Comparison of ENCODE assay signal across 1 cellular context in the genomic region with DNA sequence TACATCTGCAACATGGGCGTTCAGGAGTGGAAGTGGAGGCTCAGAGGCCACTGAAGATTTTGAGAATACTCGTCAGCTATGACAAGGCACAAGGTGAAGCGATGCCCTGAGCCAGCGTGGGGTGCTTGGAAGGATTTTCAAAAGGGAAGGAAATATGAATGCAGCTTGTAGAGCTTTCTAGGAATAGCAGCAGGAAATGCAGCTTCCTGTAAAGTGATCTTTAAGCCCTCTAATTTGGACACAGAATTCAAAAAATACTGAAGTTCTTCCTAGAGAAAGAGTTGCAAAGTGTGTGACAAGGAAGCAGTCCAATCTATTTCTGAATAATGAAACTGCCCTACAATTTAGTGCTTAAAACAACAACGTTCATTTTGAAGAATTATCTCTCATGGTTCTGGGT.
TF ChIP-seq lines count a peak whose summit lies in the region.

No MANE protein-coding gene starts in this region.

TF ChIP-seq in endothelial cell of umbilical vein, 7 proteins besides CTCF, POLR2A, EP300 and RAD21 (continued from another document):
- TF ChIP-seq GATA2 (IDR thresholded peaks at IDR 0.05; ENCODE audit: insufficient read depth, insufficient read length, low read depth, low read length) (no peak), FOS (IDR thresholded peaks at IDR 0.05; ENCODE audit: borderline replicate concordance, insufficient read depth, low read length) (no peak), EZH2 (IDR thresholded peaks at IDR 0.05; ENCODE audit: borderline replicate concordance, low read depth, low read length, severe bottlenecking) (no peak), MAX (IDR thresholded peaks at IDR 0.05; ENCODE audit: insufficient read depth, insufficient read length) (no peak), POLR2AphosphoS5 (IDR thresholded peaks at IDR 0.05; ENCODE audit: insufficient read depth, low read depth, low read length) (no peak)
